Comparison of ENCODE assay signal across 20 cellular contexts in genomic region chr6:3036861-3037469, GRCh38. TPM values are rescaled to one million over a fixed set of nuclear protein-coding genes. Genes with fewer than 3 reads are reported as not detected.
A peak's percentile ranks its signal among the peaks of the same experiment; 100 is the strongest.
DNase-seq lines count a peak whose midpoint lies in the region; ATAC-seq and TF ChIP-seq lines count a peak whose summit lies in the region.
"Had no signal": no experiment of that assay in that cellular context is flagged by ENCODE, and none has a peak within 500 bp of the region (broad histone marks: within the 10 kb centered on the region; RNA-seq: fewer than 3 reads in every experiment).

No MANE protein-coding gene starts in this region.

- no peak overlapping the region for H3K4me3 Mint-ChIP-seq in effector memory CD8-positive, alpha-beta T cell
- H3K4me3 Mint-ChIP-seq: CD4-positive, CD25-positive, alpha-beta regulatory T cell had no signal

- no peaks in the 10 kb centered on the region for H3K9me3 Mint-ChIP-seq in effector memory CD8-positive, alpha-beta T cell

- TF ChIP-seq CTCF in right lobe of liver (IDR thresholded peaks at IDR 0.05): no peak

- H3K4me3 ChIP-seq in right lobe of liver: no peak overlapping the region
- H3K4me3 ChIP-seq: MG63, PC-9, SJCRH30 had no signal

- no peak for ATAC-seq in effector memory CD8-positive, alpha-beta T cell (replicated peaks)
- ATAC-seq in right lobe of liver (peak in 3 of 4 donors; percentile 29 to 45 (median 32)), GM19324 (IDR thresholded peaks at IDR 0.05; ENCODE audit: low FRiP score, unreplicated experiment) (no peak)
- ATAC-seq: SK-N-SH treated with all-trans-retinoic acid at 6 μM for 48 hours had no signal

- no peak for TF ChIP-seq POLR2A in right lobe of liver (IDR thresholded peaks at IDR 0.05)

- H3K27ac Mint-ChIP-seq in effector memory CD8-positive, alpha-beta T cell: peak overlapping the region; percentile 6 to 9

- intact Hi-C loops in right lobe of liver (cut with DNase I): no loop called here

- no peaks in the 10 kb centered on the region for H3K9me3 ChIP-seq in right lobe of liver
- H3K9me3 ChIP-seq: MG63, SJCRH30 had no signal

- 62% methylated on average over 15 of the region's 17 CpGs for WGBS in right lobe of liver (ENCODE audit: insufficient coverage, low coverage, low lambda C conversion rate, missing lambda C conversion rate)

- no peak overlapping the region for H3K27ac ChIP-seq in right lobe of liver
- H3K27ac ChIP-seq: PC-9, SJCRH30 had no signal

- no peaks in the 10 kb centered on the region for H3K4me1 Mint-ChIP-seq in effector memory CD8-positive, alpha-beta T cell (ENCODE audit: low read depth in 2 of 2)

- peaks cover 0 to under 1% of the 10 kb centered on the region in 2 donors for H3K27me3 Mint-ChIP-seq in effector memory CD8-positive, alpha-beta T cell

- H3K4me1 ChIP-seq in right lobe of liver: no peaks in the 10 kb centered on the region

- H3K36me3 Mint-ChIP-seq in effector memory CD8-positive, alpha-beta T cell (ENCODE audit: insufficient read depth): no peaks in the 10 kb centered on the region

- H3K36me3 ChIP-seq in right lobe of liver: no peaks in the 10 kb centered on the region
- H3K36me3 ChIP-seq: MG63, SJCRH30 had no signal

- H3K27me3 ChIP-seq in right lobe of liver: no peaks in the 10 kb centered on the region
- H3K27me3 ChIP-seq: MG63, SJCRH30 had no signal

- DNase-seq in ELF-1 (ENCODE audit: low read depth, low spot score) (peak; percentile 21), right lobe of liver (no peak), Ammon's horn (ENCODE audit: low spot score) (no peak), anterior cingulate cortex (lab: John Stamatoyannopoulos, UW) (no peak)
- no peak for DNase-seq in effector memory CD8-positive, alpha-beta T cell
- no peak for DNase-seq in activated CD8-positive, alpha-beta memory T cell treated with anti-CD3 and anti-CD28 coated beads for 24 hours
- DNase-seq: CD4-positive, CD25-positive, alpha-beta regulatory T cell; GDM1; KBM-7; MG63; NCI-H1105 treated with DMSO at 0.1 percent for 48 hours; NCI-H146; NCI-H1930; NCI-H2107; NCI-H526; NCI-H82; PC-9; SJCRH30 had no signal

RNA-seq across cellular contexts. Expression of gene RIPK1, which starts 31.3 kb away (rescaled TPM):
- total RNA-seq in right lobe of liver: 10 to 100 TPM; 13.9 to 17.6 (median 16.6) TPM

RNA-seq across cellular contexts. Expression of gene NQO2, which starts 37.3 kb away (rescaled TPM):
- total RNA-seq in right lobe of liver: 10 to 100 TPM; 44.5 to 74.2 (median 67.3) TPM

Comparison
In these comparisons a context has a peak if more than half of its experiments do, and no peak if none do; other contexts are left out.
1. ATAC-seq: peak in right lobe of liver (3 of 4); none in effector memory CD8-positive, alpha-beta T cell (single experiment) and GM19324 (single experiment).